14 cellular contexts compared by ENCODE assay signal in the genomic region with DNA sequence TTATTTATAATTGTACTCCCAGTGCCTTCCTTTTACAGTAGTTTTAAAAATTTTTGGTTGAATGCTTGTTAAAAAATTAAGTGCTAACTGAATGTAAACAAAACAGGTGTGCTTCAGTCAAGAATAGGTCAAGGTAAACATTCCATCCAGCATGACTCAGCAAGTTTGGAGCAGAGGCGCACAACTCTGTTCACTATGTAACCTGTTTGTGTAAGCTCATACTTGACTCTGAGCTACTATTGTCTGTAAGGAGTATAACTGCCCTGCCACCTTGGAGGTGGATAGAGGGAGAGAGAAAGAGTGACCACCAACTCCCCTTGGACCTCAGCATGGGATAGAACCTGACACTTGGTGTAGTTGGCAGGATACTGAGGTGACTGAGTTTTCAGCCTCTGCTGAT.
"Had no signal": no experiment of that assay in that cellular context is flagged by ENCODE, and none has a peak within 500 bp of the region (broad histone marks: within the 10 kb centered on the region; RNA-seq: fewer than 3 reads in every experiment).

No MANE protein-coding gene starts in this region.

- DNase-seq: activated CD4-positive, alpha-beta T cell treated with anti-CD3 and anti-CD28 coated beads, Interleukin-2, amount 50 U/mL, for 4 hours; activated CD8-positive, alpha-beta memory T cell treated with anti-CD3 and anti-CD28 coated beads, Interleukin-2, amount 10 ng/mL, durations not matched to agents 7 days and 5 days; activated effector memory CD4-positive, alpha-beta T cell treated with anti-CD3 and anti-CD28 coated beads, Interleukin-2, amount 50 U/mL, for 16 hours; activated T-cell treated with anti-CD3 and anti-CD28 coated beads, Interleukin-2, amount 50 U/mL, for 4 hours; amygdala; cerebellar nuclear complex; erythroblast; nucleus accumbens; psoas muscle; stimulated activated CD4-positive, alpha-beta T cell treated with anti-CD3 and anti-CD28 coated beads, Interleukin-2, amount 100 ng/mL, for 48 hours; stimulated activated CD8-positive, alpha-beta memory T cell treated with anti-CD3 and anti-CD28 coated beads, Interleukin-4, amount 100 ng/mL, for 48 hours; stimulated activated naive CD8-positive, alpha-beta T cell treated with anti-CD3 and anti-CD28 coated beads, Interleukin-15, Interleukin-2, amounts not matched to agents 100 U/mL and 50 U/mL, for 24 hours had no signal

- ATAC-seq: activated CD8-positive, alpha-beta memory T cell treated with anti-CD3 and anti-CD28 coated beads, Interleukin-2, amount 10 ng/mL, durations not matched to agents 7 days and 5 days; activated T-cell treated with anti-CD3 and anti-CD28 coated beads, Interleukin-2, amount 50 U/mL, for 4 hours; natural killer cell treated with Interleukin-12 subunit alpha and Interleukin-12 subunit beta and Interleukin-15 and Interleukin-18, amount 100 ng/mL, for 72 hours; psoas muscle; stimulated activated naive CD8-positive, alpha-beta T cell treated with anti-CD3 and anti-CD28 coated beads, Interleukin-15, Interleukin-2, amounts not matched to agents 100 U/mL and 50 U/mL, for 24 hours had no signal

- H3K4me3 ChIP-seq: psoas muscle, suprapubic skin had no signal

- H3K4me1 ChIP-seq: psoas muscle, suprapubic skin had no signal

- H3K36me3 ChIP-seq: suprapubic skin had no signal

- H3K27ac ChIP-seq: psoas muscle, suprapubic skin had no signal

- H3K9me3 ChIP-seq: psoas muscle, suprapubic skin had no signal

- H3K27me3 ChIP-seq: suprapubic skin had no signal
